19 cellular contexts compared by ENCODE assay signal in genomic region chr16:72723781-72724180, GRCh38.
DNase-seq lines count a peak whose midpoint lies in the region; ATAC-seq, FAIRE-seq and TF ChIP-seq lines count a peak whose summit lies in the region.
"Had no signal": no experiment of that assay in that cellular context is flagged by ENCODE, and none has a peak within 500 bp of the region (broad histone marks: within the 10 kb centered on the region; RNA-seq: fewer than 3 reads in every experiment).

No MANE protein-coding gene starts in this region.

- ATAC-seq in RWPE2 (ENCODE audit: low read depth), result peak; percentile 52; the same call in 2 of the 3 replicates
- no peak for ATAC-seq in CD4-positive, alpha-beta T cell (ENCODE audit: poor library complexity)
- no peak for ATAC-seq in GM21360 (IDR thresholded peaks at IDR 0.05; ENCODE audit: unreplicated experiment)
- ATAC-seq: left ventricle myocardium superior had no signal

- no peak overlapping the region for H3K4me3 Mint-ChIP-seq in CD4-positive, alpha-beta T cell
- H3K4me3 Mint-ChIP-seq: activated naive CD4-positive, alpha-beta T cell treated with anti-CD3 and anti-CD28 coated beads, Interleukin-2, amount 10 ng/mL, durations not matched to agents 7 days and 5 days had no signal

- intact Hi-C loops in CD4-positive, alpha-beta T cell (cut with DNase I, micrococcal nuclease), result no loop called here

- H3K4me1 ChIP-seq in RWPE2 (ENCODE audit: insufficient read depth, poor library complexity, severe bottlenecking), result peaks cover 8% of the 10 kb centered on the region
- H3K4me1 ChIP-seq: Peyer's patch, right lobe of liver, vagina had no signal

- H3K36me3 Mint-ChIP-seq in CD4-positive, alpha-beta T cell (ENCODE audit: low read depth), result no peaks in the 10 kb centered on the region
- H3K36me3 Mint-ChIP-seq: activated naive CD4-positive, alpha-beta T cell treated with anti-CD3 and anti-CD28 coated beads, Interleukin-2, amount 10 ng/mL, durations not matched to agents 7 days and 5 days had no signal

- CTCF ChIA-PET in AG04449 (lab: Yijun Ruan, JAX), result no interaction called here
- CTCF ChIA-PET in CD4-positive, alpha-beta T cell (lab: Charles Lee), result no interaction called here

- POLR2A ChIA-PET in AG04449 (lab: Yijun Ruan, JAX), result interaction anchor here (0.6 kb wide), 1 partner anchor 30 kb away, joined by 3 read pairs; no protein-coding TSS in a partner anchor
- POLR2A ChIA-PET in CD4-positive, alpha-beta T cell (lab: Charles Lee), result no interaction called here

- TF ChIP-seq CTCF in AG04449 (IDR thresholded peaks at IDR 0.05; ENCODE audit: insufficient read depth, low read length, missing control alignments) (no peak), RWPE2 (IDR thresholded peaks at IDR 0.05; ENCODE audit: poor library complexity, severe bottlenecking) (no peak)
- TF ChIP-seq CTCF in CD4-positive, alpha-beta T cell (IDR thresholded peaks at IDR 0.05), result no peak

- H3K4me1 Mint-ChIP-seq in CD4-positive, alpha-beta T cell (ENCODE audit: low read depth), result no peaks in the 10 kb centered on the region
- H3K4me1 Mint-ChIP-seq: activated naive CD4-positive, alpha-beta T cell treated with anti-CD3 and anti-CD28 coated beads, Interleukin-2, amount 10 ng/mL, durations not matched to agents 7 days and 5 days had no signal

- H3K9me3 Mint-ChIP-seq in CD4-positive, alpha-beta T cell, result no peaks in the 10 kb centered on the region
- H3K9me3 Mint-ChIP-seq: activated naive CD4-positive, alpha-beta T cell treated with anti-CD3 and anti-CD28 coated beads, Interleukin-2, amount 10 ng/mL, durations not matched to agents 7 days and 5 days had no signal

- H3K36me3 ChIP-seq in RWPE2 (ENCODE audit: low read depth), result no peaks in the 10 kb centered on the region
- H3K36me3 ChIP-seq: cardiac muscle cell, Peyer's patch, right lobe of liver, vagina had no signal

- DNase-seq in AG04449 (ENCODE audit: low read depth, low spot score) (peak; percentile 24), H54 (ENCODE audit: insufficient read length, low spot score) (peak; percentile 7), RWPE2 (ENCODE audit: low spot score) (no peak), fibroblast of peridontal ligament (ENCODE audit: extremely low read depth) (peak; percentile 70), NCI-H1092 treated with DMSO at 0.1 percent for 48 hours (lab: John Stamatoyannopoulos, UW) (no peak)
- no peak for DNase-seq in CD4-positive, alpha-beta T cell
- no peak for DNase-seq in activated CD8-positive, alpha-beta memory T cell treated with anti-CD3 and anti-CD28 coated beads, Interleukin-2, amount 50 U/mL, for 4 hours
- DNase-seq: activated naive CD4-positive, alpha-beta T cell treated with anti-CD3 and anti-CD28 coated beads, Interleukin-2, amount 10 ng/mL, durations not matched to agents 7 days and 5 days; effector memory CD4-positive, alpha-beta T cell; left ventricle myocardium superior; NCI-H2081 treated with DMSO at 0.1 percent for 48 hours; NCI-H748 treated with DMSO at 0.1 percent for 48 hours; occipital lobe; Peyer's patch; right lobe of liver had no signal

- no peak overlapping the region for H3K27ac ChIP-seq in RWPE2 (ENCODE audit: poor library complexity, severe bottlenecking)
- H3K27ac ChIP-seq in CD4-positive, alpha-beta T cell (ENCODE audit: low read depth, low read length), result no peak overlapping the region
- H3K27ac ChIP-seq: cardiac muscle cell, Peyer's patch, right lobe of liver, vagina had no signal

- peak; percentile 33 for FAIRE-seq in H54 (lab: Jason Lieb, UNC)
- FAIRE-seq: TTC549 had no signal

- no peak overlapping the region for H3K27ac Mint-ChIP-seq in CD4-positive, alpha-beta T cell
- H3K27ac Mint-ChIP-seq: activated naive CD4-positive, alpha-beta T cell treated with anti-CD3 and anti-CD28 coated beads, Interleukin-2, amount 10 ng/mL, durations not matched to agents 7 days and 5 days had no signal

- H3K4me3 ChIP-seq in AG04449 (ENCODE audit: low read depth, low read length) (no peak overlapping the region), RWPE2 (ENCODE audit: severe bottlenecking) (no peak overlapping the region)
- H3K4me3 ChIP-seq: cardiac muscle cell, Peyer's patch, right lobe of liver, vagina had no signal

- no peak for TF ChIP-seq POLR2A in H54 (IDR thresholded peaks at IDR 0.05; ENCODE audit: low read depth, low read length)

- no peaks in the 10 kb centered on the region for H3K27me3 Mint-ChIP-seq in CD4-positive, alpha-beta T cell
- H3K27me3 Mint-ChIP-seq: activated naive CD4-positive, alpha-beta T cell treated with anti-CD3 and anti-CD28 coated beads, Interleukin-2, amount 10 ng/mL, durations not matched to agents 7 days and 5 days had no signal

- H3K27me3 ChIP-seq in RWPE2 (ENCODE audit: insufficient read depth, poor library complexity, severe bottlenecking), result no peaks in the 10 kb centered on the region
- H3K27me3 ChIP-seq in CD4-positive, alpha-beta T cell (ENCODE audit: control insufficient read depth, insufficient read depth, low read length), result no peaks in the 10 kb centered on the region
- H3K27me3 ChIP-seq: cardiac muscle cell, Peyer's patch, right lobe of liver, vagina had no signal

- no peaks in the 10 kb centered on the region for H3K9me3 ChIP-seq in RWPE2 (ENCODE audit: severe bottlenecking)
- H3K9me3 ChIP-seq in CD4-positive, alpha-beta T cell (ENCODE audit: control insufficient read depth, low read length), result no peaks in the 10 kb centered on the region
- H3K9me3 ChIP-seq: Peyer's patch, right lobe of liver, vagina had no signal

Comparison
In these comparisons a context has a peak if more than half of its experiments do, and no peak if none do; other contexts are left out.
1. DNase-seq: peak in AG04449 (single experiment), H54 (single experiment) and fibroblast of peridontal ligament (single experiment); none in RWPE2 (single experiment), CD4-positive, alpha-beta T cell (0 of 10), activated CD8-positive, alpha-beta memory T cell treated with anti-CD3 and anti-CD28 coated beads, Interleukin-2, amount 50 U/mL, for 4 hours (single experiment) and NCI-H1092 treated with DMSO at 0.1 percent for 48 hours (single experiment).